Comparison of ENCODE assay signal across 18 cellular contexts in the genomic region with DNA sequence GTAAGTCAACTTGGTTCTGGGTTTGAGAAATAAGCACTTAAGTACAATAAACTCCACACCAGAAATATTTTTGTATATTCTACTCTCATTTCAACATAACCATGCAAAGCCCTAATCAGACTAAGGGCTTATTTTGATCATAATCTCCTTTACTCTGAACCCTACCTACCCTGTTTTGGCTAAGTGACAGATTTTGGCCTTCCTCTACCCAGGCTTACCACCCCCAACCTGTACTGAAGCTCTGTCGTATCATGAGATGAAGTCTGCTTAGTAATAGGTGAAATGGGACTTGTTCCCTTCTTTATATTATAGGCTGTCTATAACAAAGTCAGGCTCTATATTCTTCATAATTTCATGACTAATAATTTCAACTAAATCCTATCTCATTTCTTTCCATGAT.
DNase-seq lines count a peak whose midpoint lies in the region; ATAC-seq and TF ChIP-seq lines count a peak whose summit lies in the region.
"Had no signal": no experiment of that assay in that cellular context is flagged by ENCODE, and none has a peak within 500 bp of the region (broad histone marks: within the 10 kb centered on the region; RNA-seq: fewer than 3 reads in every experiment).

No MANE protein-coding gene starts in this region.

- H3K4me1 ChIP-seq in ascending aorta: no peaks in the 10 kb centered on the region

- DNase-seq in activated CD4-positive, CD25-positive, alpha-beta regulatory T cell (lab: John Stamatoyannopoulos, UW): no peak
- DNase-seq in CD4-positive, alpha-beta T cell: no peak
- DNase-seq in NCI-H82 treated with DMSO at 0.1 percent for 48 hours (lab: John Stamatoyannopoulos, UW; ENCODE audit: unreplicated experiment): peak; percentile 98
- DNase-seq in memory B cell (ENCODE audit: low spot score in 2 of 2): no peak
- no peak for DNase-seq in Right ventricle myocardium superior
- no peak for DNase-seq in ascending aorta (ENCODE audit: low spot score in 2 of 2)
- DNase-seq: DMS79, endodermal cell, GOT3, NCI-H2029 treated with DMSO at 0.1 percent for 48 hours had no signal

- H3K9me3 Mint-ChIP-seq in CD4-positive, alpha-beta T cell: no peaks in the 10 kb centered on the region
- H3K9me3 Mint-ChIP-seq in memory B cell: no peaks in the 10 kb centered on the region
- H3K9me3 Mint-ChIP-seq: endodermal cell; mesothelial cell of epicardium; natural killer cell treated with Interleukin-12 subunit alpha and Interleukin-12 subunit beta and Interleukin-15 and Interleukin-18, amount 100 ng/mL, for 72 hours had no signal

- H3K4me3 Mint-ChIP-seq in CD4-positive, alpha-beta T cell: peak overlapping the region; percentile 55
- H3K4me3 Mint-ChIP-seq in memory B cell: no peak overlapping the region
- H3K4me3 Mint-ChIP-seq: endodermal cell; mesothelial cell of epicardium; natural killer cell treated with Interleukin-12 subunit alpha and Interleukin-12 subunit beta and Interleukin-15 and Interleukin-18, amount 100 ng/mL, for 72 hours had no signal

- no peaks in the 10 kb centered on the region for H3K27me3 Mint-ChIP-seq in CD4-positive, alpha-beta T cell
- H3K27me3 Mint-ChIP-seq in memory B cell: no peaks in the 10 kb centered on the region
- H3K27me3 Mint-ChIP-seq: natural killer cell treated with Interleukin-12 subunit alpha and Interleukin-12 subunit beta and Interleukin-15 and Interleukin-18, amount 100 ng/mL, for 72 hours had no signal

- no peak overlapping the region for H3K27ac Mint-ChIP-seq in CD4-positive, alpha-beta T cell
- peak overlapping the region; percentile 51 for H3K27ac Mint-ChIP-seq in memory B cell
- H3K27ac Mint-ChIP-seq: endodermal cell; mesothelial cell of epicardium; natural killer cell treated with Interleukin-12 subunit alpha and Interleukin-12 subunit beta and Interleukin-15 and Interleukin-18, amount 100 ng/mL, for 72 hours had no signal

- ATAC-seq in activated CD4-positive, CD25-positive, alpha-beta regulatory T cell treated with anti-CD3 and anti-CD28 coated beads, Interleukin-2, amount 50 U/mL, for 24 hours: peak; percentile 38 to 50
- no peak for ATAC-seq in CD4-positive, alpha-beta T cell (ENCODE audit: poor library complexity)
- ATAC-seq in memory B cell (ENCODE audit: low read depth): no peak
- ATAC-seq in HG03039 (IDR thresholded peaks at IDR 0.05; ENCODE audit: unreplicated experiment): no peak
- no peak for ATAC-seq in Right ventricle myocardium superior (ENCODE audit: poor library complexity)
- ATAC-seq: K562; natural killer cell treated with Interleukin-12 subunit alpha and Interleukin-12 subunit beta and Interleukin-15 and Interleukin-18, amount 100 ng/mL, for 72 hours had no signal

- CTCF ChIA-PET in CD4-positive, alpha-beta T cell (lab: Charles Lee): interaction anchor here (1.0 to 1.3 kb wide), 2 partner anchors 9 to 17 kb away, joined by 3 to 5 read pairs; no protein-coding TSS in a partner anchor

- no peaks in the 10 kb centered on the region for H3K36me3 ChIP-seq in ascending aorta
- H3K36me3 ChIP-seq: breast epithelium, thoracic aorta had no signal

- no peaks in the 10 kb centered on the region for H3K27me3 ChIP-seq in CD4-positive, alpha-beta T cell (ENCODE audit: control insufficient read depth, insufficient read depth, low read length)
- no peaks in the 10 kb centered on the region for H3K27me3 ChIP-seq in ascending aorta
- H3K27me3 ChIP-seq: breast epithelium had no signal

- POLR2A ChIA-PET in CD4-positive, alpha-beta T cell (lab: Charles Lee): no interaction called here

- TF ChIP-seq CTCF in CD4-positive, alpha-beta T cell (IDR thresholded peaks at IDR 0.05): no peak
- no peak for TF ChIP-seq CTCF in ascending aorta (IDR thresholded peaks at IDR 0.05)

- no peaks in the 10 kb centered on the region for H3K36me3 Mint-ChIP-seq in CD4-positive, alpha-beta T cell (ENCODE audit: low read depth)
- H3K36me3 Mint-ChIP-seq in memory B cell: peaks cover 4% of the 10 kb centered on the region
- H3K36me3 Mint-ChIP-seq: mesothelial cell of epicardium; natural killer cell treated with Interleukin-12 subunit alpha and Interleukin-12 subunit beta and Interleukin-15 and Interleukin-18, amount 100 ng/mL, for 72 hours had no signal

- no peak overlapping the region for H3K27ac ChIP-seq in CD4-positive, alpha-beta T cell (ENCODE audit: low read depth, low read length)
- no peak overlapping the region for H3K27ac ChIP-seq in ascending aorta
- H3K27ac ChIP-seq: coronary artery, thoracic aorta had no signal

- peaks cover 3% of the 10 kb centered on the region for H3K4me1 Mint-ChIP-seq in CD4-positive, alpha-beta T cell (ENCODE audit: low read depth)
- peaks cover 18% of the 10 kb centered on the region for H3K4me1 Mint-ChIP-seq in memory B cell

- intact Hi-C loops in CD4-positive, alpha-beta T cell (cut with DNase I, micrococcal nuclease): no loop called here
- intact Hi-C loops in Right ventricle myocardium superior (cut with DNase I) (no loop called here), ascending aorta (cut with DNase I) (no loop called here)

- no peaks in the 10 kb centered on the region for H3K9me3 ChIP-seq in CD4-positive, alpha-beta T cell (ENCODE audit: control insufficient read depth, low read length)
- no peaks in the 10 kb centered on the region for H3K9me3 ChIP-seq in ascending aorta
- H3K9me3 ChIP-seq: breast epithelium, thoracic aorta had no signal

- no peak overlapping the region for H3K4me3 ChIP-seq in ascending aorta
- H3K4me3 ChIP-seq: coronary artery, K562, thoracic aorta had no signal

Comparison
In these comparisons a context has a peak if more than half of its experiments do, and no peak if none do; other contexts are left out.
1. ATAC-seq: peak in activated CD4-positive, CD25-positive, alpha-beta regulatory T cell treated with anti-CD3 and anti-CD28 coated beads, Interleukin-2, amount 50 U/mL, for 24 hours (2 of 2); none in CD4-positive, alpha-beta T cell (single experiment), memory B cell (single experiment), HG03039 (single experiment) and Right ventricle myocardium superior (single experiment).